1 cellular context compared by ENCODE assay signal in the genomic region with DNA sequence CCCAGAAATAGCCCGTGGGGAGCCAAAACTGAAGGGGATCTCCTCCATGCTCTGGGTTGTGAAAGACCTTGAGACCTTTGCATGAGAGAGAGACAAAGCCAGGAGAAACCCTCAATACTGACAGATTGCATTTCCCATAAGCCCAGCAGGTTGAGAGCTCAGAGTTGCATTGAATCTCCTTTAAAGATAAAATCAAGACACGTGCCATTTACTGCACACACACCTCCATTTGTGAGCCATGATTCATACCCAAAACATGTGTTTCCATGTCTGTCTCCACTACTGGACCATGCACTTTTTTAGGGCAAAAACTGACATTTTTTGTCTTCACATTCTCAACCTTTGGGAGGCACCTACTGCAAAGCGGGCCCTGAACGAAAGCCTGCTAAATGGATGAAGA.
TF ChIP-seq lines count a peak whose summit lies in the region.

No MANE protein-coding gene starts in this region.

TF ChIP-seq in GM23338, 12 proteins besides CTCF, POLR2A, EP300 and RAD21 (continued from another document):
- TF ChIP-seq, protein P1, sequence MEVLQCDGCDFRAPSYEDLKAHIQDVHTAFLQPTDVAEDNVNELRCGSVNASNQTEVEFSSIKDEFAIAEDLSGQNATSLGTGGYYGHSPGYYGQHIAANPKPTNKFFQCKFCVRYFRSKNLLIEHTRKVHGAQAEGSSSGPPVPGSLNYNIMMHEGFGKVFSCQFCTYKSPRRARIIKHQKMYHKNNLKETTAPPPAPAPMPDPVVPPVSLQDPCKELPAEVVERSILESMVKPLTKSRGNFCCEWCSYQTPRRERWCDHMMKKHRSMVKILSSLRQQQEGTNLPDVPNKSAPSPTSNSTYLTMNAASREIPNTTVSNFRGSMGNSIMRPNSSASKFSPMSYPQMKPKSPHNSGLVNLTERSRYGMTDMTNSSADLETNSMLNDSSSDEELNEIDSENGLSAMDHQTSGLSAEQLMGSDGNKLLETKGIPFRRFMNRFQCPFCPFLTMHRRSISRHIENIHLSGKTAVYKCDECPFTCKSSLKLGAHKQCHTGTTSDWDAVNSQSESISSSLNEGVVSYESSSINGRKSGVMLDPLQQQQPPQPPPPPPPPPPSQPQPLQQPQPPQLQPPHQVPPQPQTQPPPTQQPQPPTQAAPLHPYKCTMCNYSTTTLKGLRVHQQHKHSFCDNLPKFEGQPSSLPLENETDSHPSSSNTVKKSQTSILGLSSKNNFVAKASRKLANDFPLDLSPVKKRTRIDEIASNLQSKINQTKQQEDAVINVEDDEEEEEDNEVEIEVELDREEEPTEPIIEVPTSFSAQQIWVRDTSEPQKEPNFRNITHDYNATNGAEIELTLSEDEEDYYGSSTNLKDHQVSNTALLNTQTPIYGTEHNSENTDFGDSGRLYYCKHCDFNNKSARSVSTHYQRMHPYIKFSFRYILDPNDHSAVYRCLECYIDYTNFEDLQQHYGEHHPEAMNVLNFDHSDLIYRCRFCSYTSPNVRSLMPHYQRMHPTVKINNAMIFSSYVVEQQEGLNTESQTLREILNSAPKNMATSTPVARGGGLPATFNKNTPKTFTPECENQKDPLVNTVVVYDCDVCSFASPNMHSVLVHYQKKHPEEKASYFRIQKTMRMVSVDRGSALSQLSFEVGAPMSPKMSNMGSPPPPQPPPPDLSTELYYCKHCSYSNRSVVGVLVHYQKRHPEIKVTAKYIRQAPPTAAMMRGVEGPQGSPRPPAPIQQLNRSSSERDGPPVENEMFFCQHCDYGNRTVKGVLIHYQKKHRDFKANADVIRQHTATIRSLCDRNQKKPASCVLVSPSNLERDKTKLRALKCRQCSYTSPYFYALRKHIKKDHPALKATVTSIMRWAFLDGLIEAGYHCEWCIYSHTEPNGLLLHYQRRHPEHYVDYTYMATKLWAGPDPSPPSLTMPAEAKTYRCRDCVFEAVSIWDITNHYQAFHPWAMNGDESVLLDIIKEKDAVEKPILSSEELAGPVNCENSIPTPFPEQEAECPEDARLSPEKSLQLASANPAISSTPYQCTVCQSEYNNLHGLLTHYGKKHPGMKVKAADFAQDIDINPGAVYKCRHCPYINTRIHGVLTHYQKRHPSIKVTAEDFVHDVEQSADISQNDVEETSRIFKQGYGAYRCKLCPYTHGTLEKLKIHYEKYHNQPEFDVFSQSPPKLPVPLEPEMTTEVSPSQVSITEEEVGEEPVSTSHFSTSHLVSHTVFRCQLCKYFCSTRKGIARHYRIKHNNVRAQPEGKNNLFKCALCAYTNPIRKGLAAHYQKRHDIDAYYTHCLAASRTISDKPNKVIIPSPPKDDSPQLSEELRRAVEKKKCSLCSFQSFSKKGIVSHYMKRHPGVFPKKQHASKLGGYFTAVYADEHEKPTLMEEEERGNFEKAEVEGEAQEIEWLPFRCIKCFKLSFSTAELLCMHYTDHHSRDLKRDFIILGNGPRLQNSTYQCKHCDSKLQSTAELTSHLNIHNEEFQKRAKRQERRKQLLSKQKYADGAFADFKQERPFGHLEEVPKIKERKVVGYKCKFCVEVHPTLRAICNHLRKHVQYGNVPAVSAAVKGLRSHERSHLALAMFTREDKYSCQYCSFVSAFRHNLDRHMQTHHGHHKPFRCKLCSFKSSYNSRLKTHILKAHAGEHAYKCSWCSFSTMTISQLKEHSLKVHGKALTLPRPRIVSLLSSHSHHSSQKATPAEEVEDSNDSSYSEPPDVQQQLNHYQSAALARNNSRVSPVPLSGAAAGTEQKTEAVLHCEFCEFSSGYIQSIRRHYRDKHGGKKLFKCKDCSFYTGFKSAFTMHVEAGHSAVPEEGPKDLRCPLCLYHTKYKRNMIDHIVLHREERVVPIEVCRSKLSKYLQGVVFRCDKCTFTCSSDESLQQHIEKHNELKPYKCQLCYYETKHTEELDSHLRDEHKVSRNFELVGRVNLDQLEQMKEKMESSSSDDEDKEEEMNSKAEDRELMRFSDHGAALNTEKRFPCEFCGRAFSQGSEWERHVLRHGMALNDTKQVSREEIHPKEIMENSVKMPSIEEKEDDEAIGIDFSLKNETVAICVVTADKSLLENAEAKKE (CRISPR knock-in tag; IDR thresholded peaks at IDR 0.05): no peak
- TF ChIP-seq JUNB (IDR thresholded peaks at IDR 0.05; ENCODE audit: unreplicated experiment) (no peak), POLR2AphosphoS5 (IDR thresholded peaks at IDR 0.05; ENCODE audit: low read depth) (no peak), NANOG (IDR thresholded peaks at IDR 0.05; ENCODE audit: borderline replicate concordance) (no peak), EZH2 (IDR thresholded peaks at IDR 0.05; ENCODE audit: low read depth, unreplicated experiment) (no peak), ZNF331 (CRISPR knock-in tag; IDR thresholded peaks at IDR 0.05; ENCODE audit: low read depth) (no peak), CREB1 (CRISPR knock-in tag; IDR thresholded peaks at IDR 0.05; ENCODE audit: low read depth) (no peak), REST (IDR thresholded peaks at IDR 0.05; ENCODE audit: unreplicated experiment) (no peak)
